In genomic region chr19:10744222-10744847, GRCh38 we compare ENCODE assay signal across 1 cellular context.
TF ChIP-seq lines count a peak whose summit lies in the region.

No MANE protein-coding gene starts in this region.

TF ChIP-seq in HepG2, 621 proteins besides CTCF, POLR2A, EP300 and RAD21:
- no peak for TF ChIP-seq ZUFSP (CRISPR knock-in tag; IDR thresholded peaks at IDR 0.05; ENCODE audit: borderline replicate concordance)
- TF ChIP-seq TERF1 (CRISPR knock-in tag; IDR thresholded peaks at IDR 0.05): no peak
- TF ChIP-seq FOXO4 (CRISPR knock-in tag; conservative IDR thresholded peaks at IDR 0.05): no peak
- TF ChIP-seq PREB (CRISPR knock-in tag; IDR thresholded peaks at IDR 0.05): no peak
- no peak for TF ChIP-seq SRSF4 (IDR thresholded peaks at IDR 0.05; ENCODE audit: low read depth, low read length, poor library complexity, severe bottlenecking)
- no peak for TF ChIP-seq YEATS2 (CRISPR knock-in tag; IDR thresholded peaks at IDR 0.05; ENCODE audit: borderline replicate concordance)
- no peak for TF ChIP-seq KMT2A (CRISPR knock-in tag; IDR thresholded peaks at IDR 0.05)
- TF ChIP-seq DNMT3B (CRISPR knock-in tag; conservative IDR thresholded peaks at IDR 0.05): no peak
- 0 out of 2 replicates have a peak, but pooled peaks have one; percentile 10 for TF ChIP-seq ZBTB38 (CRISPR knock-in tag; IDR thresholded peaks at IDR 0.05)
- 0 out of 2 replicates have a peak, but pooled peaks have one; percentile 23 for TF ChIP-seq ZNF687 (CRISPR knock-in tag; IDR thresholded peaks at IDR 0.05)
- no peak for TF ChIP-seq ZGPAT (CRISPR knock-in tag; IDR thresholded peaks at IDR 0.05)
- no peak for TF ChIP-seq SMAD1 (CRISPR knock-in tag; IDR thresholded peaks at IDR 0.05; ENCODE audit: borderline replicate concordance, low read depth)
- TF ChIP-seq ZNF646 (CRISPR knock-in tag; IDR thresholded peaks at IDR 0.05): no peak
- no peak for TF ChIP-seq PRDM4 (CRISPR knock-in tag; IDR thresholded peaks at IDR 0.05; ENCODE audit: borderline replicate concordance)
- TF ChIP-seq MYPOP (CRISPR knock-in tag; IDR thresholded peaks at IDR 0.05): no peak
- no peak for TF ChIP-seq TOPORS (CRISPR knock-in tag; IDR thresholded peaks at IDR 0.05)
- no peak for TF ChIP-seq KLF15 (CRISPR knock-in tag; IDR thresholded peaks at IDR 0.05; ENCODE audit: borderline replicate concordance)
TF ChIP-seq in HepG2: peak in this region for 2.
